In the genomic region with DNA sequence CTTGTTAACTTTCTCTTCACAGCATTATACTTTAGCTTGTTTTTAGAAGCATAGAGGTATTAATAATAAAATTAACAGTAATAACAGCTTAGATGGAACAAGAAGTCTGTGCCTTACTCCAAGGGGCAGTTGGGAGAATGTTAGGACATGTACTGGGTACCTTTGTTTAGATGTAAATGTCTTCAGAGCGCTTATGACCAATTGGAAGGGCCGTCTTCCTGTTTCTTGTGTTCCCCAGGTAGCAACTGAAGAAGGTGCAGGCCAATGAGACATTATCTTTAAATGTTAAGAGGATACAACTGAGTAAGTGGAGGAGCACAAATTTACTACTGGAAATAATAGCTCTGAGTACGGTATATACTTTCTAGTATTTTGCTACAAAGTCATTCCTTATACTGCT, we compare ENCODE assay signal across 1 cellular context.
TF ChIP-seq lines count a peak whose summit lies in the region.

No MANE protein-coding gene starts in this region.

TF ChIP-seq in SK-N-SH treated with all-trans-retinoic acid at 6 μM for 48 hours, 23 proteins besides CTCF, POLR2A, EP300 and RAD21 (continued from another document):
- TF ChIP-seq, protein P1, sequence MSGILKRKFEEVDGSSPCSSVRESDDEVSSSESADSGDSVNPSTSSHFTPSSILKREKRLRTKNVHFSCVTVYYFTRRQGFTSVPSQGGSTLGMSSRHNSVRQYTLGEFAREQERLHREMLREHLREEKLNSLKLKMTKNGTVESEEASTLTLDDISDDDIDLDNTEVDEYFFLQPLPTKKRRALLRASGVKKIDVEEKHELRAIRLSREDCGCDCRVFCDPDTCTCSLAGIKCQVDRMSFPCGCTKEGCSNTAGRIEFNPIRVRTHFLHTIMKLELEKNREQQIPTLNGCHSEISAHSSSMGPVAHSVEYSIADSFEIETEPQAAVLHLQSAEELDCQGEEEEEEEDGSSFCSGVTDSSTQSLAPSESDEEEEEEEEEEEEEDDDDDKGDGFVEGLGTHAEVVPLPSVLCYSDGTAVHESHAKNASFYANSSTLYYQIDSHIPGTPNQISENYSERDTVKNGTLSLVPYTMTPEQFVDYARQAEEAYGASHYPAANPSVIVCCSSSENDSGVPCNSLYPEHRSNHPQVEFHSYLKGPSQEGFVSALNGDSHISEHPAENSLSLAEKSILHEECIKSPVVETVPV (CRISPR knock-in tag; IDR thresholded peaks at IDR 0.05) = no peak
- TF ChIP-seq, protein P2, sequence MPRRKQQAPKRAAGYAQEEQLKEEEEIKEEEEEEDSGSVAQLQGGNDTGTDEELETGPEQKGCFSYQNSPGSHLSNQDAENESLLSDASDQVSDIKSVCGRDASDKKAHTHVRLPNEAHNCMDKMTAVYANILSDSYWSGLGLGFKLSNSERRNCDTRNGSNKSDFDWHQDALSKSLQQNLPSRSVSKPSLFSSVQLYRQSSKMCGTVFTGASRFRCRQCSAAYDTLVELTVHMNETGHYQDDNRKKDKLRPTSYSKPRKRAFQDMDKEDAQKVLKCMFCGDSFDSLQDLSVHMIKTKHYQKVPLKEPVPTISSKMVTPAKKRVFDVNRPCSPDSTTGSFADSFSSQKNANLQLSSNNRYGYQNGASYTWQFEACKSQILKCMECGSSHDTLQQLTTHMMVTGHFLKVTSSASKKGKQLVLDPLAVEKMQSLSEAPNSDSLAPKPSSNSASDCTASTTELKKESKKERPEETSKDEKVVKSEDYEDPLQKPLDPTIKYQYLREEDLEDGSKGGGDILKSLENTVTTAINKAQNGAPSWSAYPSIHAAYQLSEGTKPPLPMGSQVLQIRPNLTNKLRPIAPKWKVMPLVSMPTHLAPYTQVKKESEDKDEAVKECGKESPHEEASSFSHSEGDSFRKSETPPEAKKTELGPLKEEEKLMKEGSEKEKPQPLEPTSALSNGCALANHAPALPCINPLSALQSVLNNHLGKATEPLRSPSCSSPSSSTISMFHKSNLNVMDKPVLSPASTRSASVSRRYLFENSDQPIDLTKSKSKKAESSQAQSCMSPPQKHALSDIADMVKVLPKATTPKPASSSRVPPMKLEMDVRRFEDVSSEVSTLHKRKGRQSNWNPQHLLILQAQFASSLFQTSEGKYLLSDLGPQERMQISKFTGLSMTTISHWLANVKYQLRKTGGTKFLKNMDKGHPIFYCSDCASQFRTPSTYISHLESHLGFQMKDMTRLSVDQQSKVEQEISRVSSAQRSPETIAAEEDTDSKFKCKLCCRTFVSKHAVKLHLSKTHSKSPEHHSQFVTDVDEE (CRISPR knock-in tag; IDR thresholded peaks at IDR 0.05) = no peak
- no peak for TF ChIP-seq ZNF70 (CRISPR knock-in tag; IDR thresholded peaks at IDR 0.05)
